ENCODE assay signal across 26 cellular contexts in the genomic region with DNA sequence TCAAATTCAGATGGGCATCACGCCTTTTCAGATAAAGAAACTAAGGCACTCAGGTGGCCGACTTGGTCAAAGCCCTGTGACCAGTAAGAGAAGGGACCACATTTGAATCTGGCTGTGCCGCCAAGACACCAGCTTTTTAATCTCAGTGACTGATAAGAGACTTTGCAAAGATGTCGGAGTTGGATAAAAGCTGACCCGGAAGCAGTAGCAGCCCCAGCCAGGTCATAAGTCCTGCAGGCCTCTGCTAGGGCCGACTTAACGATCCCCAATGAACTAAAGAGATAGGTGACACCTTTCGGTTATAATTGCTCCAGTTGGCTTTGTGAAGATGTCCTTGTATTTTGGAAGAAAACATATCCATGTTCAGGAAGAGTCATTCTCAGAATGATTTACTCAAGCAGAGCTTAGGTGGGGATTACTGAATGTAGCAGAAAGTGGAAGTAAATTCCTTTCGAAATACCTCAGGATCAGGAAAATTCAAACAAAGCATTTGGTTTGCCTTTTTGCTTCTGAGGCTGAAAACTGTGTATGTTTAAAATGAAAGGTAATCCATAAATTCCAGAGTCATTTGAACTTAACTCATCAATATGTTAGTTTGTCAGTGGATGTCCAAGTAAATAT.
A peak's percentile ranks its signal among the peaks of the same experiment; 100 is the strongest.
DNase-seq lines count a peak whose midpoint lies in the region; ATAC-seq, FAIRE-seq and TF ChIP-seq lines count a peak whose summit lies in the region.
"Had no signal": no experiment of that assay in that cellular context is flagged by ENCODE, and none has a peak within 500 bp of the region (broad histone marks: within the 10 kb centered on the region; RNA-seq: fewer than 3 reads in every experiment).

No MANE protein-coding gene starts in this region.

- H3K4me3 ChIP-seq in hepatocyte: no peak overlapping the region
- H3K4me3 ChIP-seq: BLaER1, HAP-1 had no signal

- in situ Hi-C loops in ACHN (cut with HindIII; ENCODE audit: low pct_ligation_motif_present, low pct_unique_long_range_greater_than_20kb, low sequenced_read_pairs): no loop called here

- DNase-seq in ACHN (peak; percentile 14), amniotic epithelial cell (ENCODE audit: low read depth) (peak; percentile 39), hepatocyte (ENCODE audit: low spot score) (no peak), mesothelial cell of epicardium (ENCODE audit: low spot score in 2 of 2, unreplicated experiment in 2 of 2) (no peak), left lobe of liver (ENCODE audit: low spot score) (no peak), GM12892 (ENCODE audit: insufficient read length) (no peak)
- no peak for DNase-seq in stimulated activated CD4-positive, alpha-beta T cell treated with anti-CD3 and anti-CD28 coated beads, Interleukin-4, amount 100 ng/mL, for 4 hours
- DNase-seq: CD4-positive, CD25-positive, alpha-beta regulatory T cell; DMS153; DND-41; GOT3; HFFc6; Karpas-422; NCI-H1092 treated with DMSO at 0.1 percent for 48 hours; NCI-H1436; NCI-H187 treated with DMSO at 0.1 percent for 48 hours; NCI-H2171 treated with DMSO at 0.1 percent for 48 hours; NCI-H345; NCI-H510A treated with DMSO at 0.1 percent for 48 hours had no signal

- H3K27me3 Mint-ChIP-seq in mesothelial cell of epicardium (ENCODE audit: low read depth): no peaks in the 10 kb centered on the region

- no peak for TF ChIP-seq POLR2A in GM12892 (IDR thresholded peaks at IDR 0.05; ENCODE audit: low read depth, low read length)

- H3K9me2 ChIP-seq in hepatocyte (replicated peaks; ENCODE audit: insufficient read depth): no peaks in the 10 kb centered on the region

- H4K20me1 ChIP-seq in hepatocyte (ENCODE audit: insufficient read depth, poor library complexity, severe bottlenecking): no peaks in the 10 kb centered on the region
- H4K20me1 ChIP-seq: BLaER1 had no signal

- H3K27ac ChIP-seq in hepatocyte: peak overlapping the region; percentile 67
- H3K27ac ChIP-seq: 22Rv1, BLaER1 had no signal

- TF ChIP-seq CTCF in hepatocyte (IDR thresholded peaks at IDR 0.05; ENCODE audit: poor library complexity): no peak
- no peak for TF ChIP-seq CTCF in mesothelial cell of epicardium (IDR thresholded peaks at IDR 0.05; ENCODE audit: unreplicated experiment)

- H3K9me3 ChIP-seq in hepatocyte (ENCODE audit: low read depth): no peaks in the 10 kb centered on the region
- H3K9me3 ChIP-seq: HAP-1 had no signal

- no peak overlapping the region for H3K4me3 Mint-ChIP-seq in mesothelial cell of epicardium
- H3K4me3 Mint-ChIP-seq: CD4-positive, CD25-positive, alpha-beta regulatory T cell; HFFc6 had no signal

- H3K79me2 ChIP-seq in hepatocyte: no peaks in the 10 kb centered on the region

- no peaks in the 10 kb centered on the region for H3K36me3 ChIP-seq in hepatocyte (replicated peaks; ENCODE audit: insufficient read depth, low read depth)
- H3K36me3 ChIP-seq: BLaER1, HAP-1 had no signal

- H3K27me3 ChIP-seq in hepatocyte: no peaks in the 10 kb centered on the region
- H3K27me3 ChIP-seq: BLaER1 had no signal

- no peak for ATAC-seq in left lobe of liver
- ATAC-seq in GM19351 (IDR thresholded peaks at IDR 0.05; ENCODE audit: unreplicated experiment): no peak
- ATAC-seq: SK-N-SH treated with all-trans-retinoic acid at 6 μM for 48 hours had no signal

- no peaks in the 10 kb centered on the region for H3K36me3 Mint-ChIP-seq in mesothelial cell of epicardium
- H3K36me3 Mint-ChIP-seq: CD4-positive, CD25-positive, alpha-beta regulatory T cell had no signal

- peaks cover 10% of the 10 kb centered on the region for H3K4me1 ChIP-seq in hepatocyte (ENCODE audit: insufficient read depth)
- H3K4me1 ChIP-seq: HAP-1 had no signal

- H2AFZ ChIP-seq in hepatocyte: no peak overlapping the region

- WGBS in hepatocyte (ENCODE audit: low lambda C conversion rate, missing lambda C conversion rate): 64% methylated on average over 9 of the region's 9 CpGs

- peak overlapping the region; percentile 0 for H3K27ac Mint-ChIP-seq in mesothelial cell of epicardium
- H3K27ac Mint-ChIP-seq: CD4-positive, CD25-positive, alpha-beta regulatory T cell; HFFc6 had no signal

- FAIRE-seq in GM12892 (lab: Jason Lieb, UNC): no peak
- FAIRE-seq: GM18507, RCC 7860 had no signal

- H3K4me2 ChIP-seq in hepatocyte: peak overlapping the region; percentile 14
- H3K4me2 ChIP-seq: BLaER1 had no signal

- H3K4me1 Mint-ChIP-seq in mesothelial cell of epicardium: peaks cover 18% of the 10 kb centered on the region
- H3K4me1 Mint-ChIP-seq: CD4-positive, CD25-positive, alpha-beta regulatory T cell had no signal

- no peaks in the 10 kb centered on the region for H3K9me3 Mint-ChIP-seq in mesothelial cell of epicardium
- H3K9me3 Mint-ChIP-seq: HFFc6 had no signal

Comparison
In these comparisons a context has a peak if more than half of its experiments do, and no peak if none do; other contexts are left out.
1. DNase-seq: peak in ACHN (single experiment) and amniotic epithelial cell (single experiment); none in hepatocyte (single experiment), mesothelial cell of epicardium (0 of 2), left lobe of liver (single experiment), GM12892 (single experiment) and stimulated activated CD4-positive, alpha-beta T cell treated with anti-CD3 and anti-CD28 coated beads, Interleukin-4, amount 100 ng/mL, for 4 hours (0 of 2).